ENCODE assay signal across 8 cellular contexts in the genomic region with DNA sequence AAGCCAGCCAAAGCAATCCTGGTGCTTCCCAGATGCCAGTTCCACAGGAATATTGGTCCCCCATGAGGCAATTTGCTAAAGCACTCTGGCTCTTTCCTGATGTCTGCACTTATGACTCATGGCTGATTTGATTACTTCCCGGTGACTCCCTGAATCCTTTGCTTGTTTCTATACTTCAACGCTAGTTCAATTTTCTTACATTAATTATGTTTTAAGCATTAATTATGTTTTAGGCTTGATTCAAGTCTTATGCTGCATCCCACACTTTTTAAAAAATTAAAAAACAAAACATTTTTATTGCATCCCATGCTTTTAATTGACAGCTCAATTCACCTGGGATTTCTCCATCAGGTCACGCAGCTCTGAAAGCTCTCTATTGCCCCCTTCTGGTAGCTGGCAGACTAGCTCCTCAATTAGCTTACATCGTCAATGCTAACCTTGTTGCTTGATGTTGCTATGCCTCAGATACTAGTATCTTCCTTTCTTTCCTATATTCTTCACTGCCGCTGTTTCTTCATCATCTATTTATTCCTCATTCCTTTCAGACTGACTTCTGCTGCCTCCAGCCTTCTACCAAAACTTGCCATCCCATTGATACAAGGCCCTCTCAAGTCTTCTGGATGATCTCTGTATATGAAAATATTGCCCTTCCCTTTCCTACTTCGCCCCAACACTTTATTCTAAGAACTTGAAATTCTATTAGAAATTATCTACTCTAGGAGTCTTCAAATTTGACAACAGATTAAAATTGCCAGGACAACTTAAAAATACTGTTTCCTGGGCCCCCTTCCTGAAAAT. TPM values are rescaled to one million over a fixed set of nuclear protein-coding genes. Genes with fewer than 3 reads are reported as not detected.
DNase-seq lines count a peak whose midpoint lies in the region; ATAC-seq and TF ChIP-seq lines count a peak whose summit lies in the region.

No MANE protein-coding gene starts in this region.

- TF ChIP-seq CTCF in AG09319 (IDR thresholded peaks at IDR 0.05; ENCODE audit: low read depth, low read length): peak; percentile 97

- H3K4me1 Mint-ChIP-seq in naive B cell: no peaks in the 10 kb centered on the region

- H3K27ac Mint-ChIP-seq in naive B cell: no peak overlapping the region

- DNase-seq in AG09319 (ENCODE audit: extremely low read depth, low read depth): peak; percentile 34
- peak; percentile 95 for DNase-seq in NCI-H69 (lab: John Stamatoyannopoulos, UW)
- DNase-seq in activated CD8-positive, alpha-beta memory T cell treated with anti-CD3 and anti-CD28 coated beads for 4 hours (ENCODE audit: low read depth in 2 of 2): peak; percentile 24 to 36
- DNase-seq in epidermal melanocyte (ENCODE audit: insufficient read length, low spot score): peak; percentile 59
- peak; percentile 44 for DNase-seq in naive B cell
- DNase-seq in stimulated activated naive CD4-positive, alpha-beta T cell (lab: John Stamatoyannopoulos, UW): peak; percentile 3 to 75 (median 42)

- no peak overlapping the region for H3K4me3 Mint-ChIP-seq in naive B cell

- ATAC-seq in GM18861 (IDR thresholded peaks at IDR 0.05; ENCODE audit: unreplicated experiment) (peak; percentile 60), HG03460 (IDR thresholded peaks at IDR 0.05; ENCODE audit: unreplicated experiment) (peak; percentile 63), naive B cell (ENCODE audit: low read depth in 2 of 2) (peak; percentile 67 to 68)

- H3K27me3 Mint-ChIP-seq in naive B cell: peaks cover 3 to 5% (median 4%) of the 10 kb centered on the region in 3 donors

- H3K9me3 Mint-ChIP-seq in naive B cell: no peaks in the 10 kb centered on the region

- H3K36me3 Mint-ChIP-seq in naive B cell: no peaks in the 10 kb centered on the region

RNA-seq across cellular contexts. Expression of gene TSHR, which starts 32.0 kb away (rescaled TPM):
- polyA plus RNA-seq in naive B cell (ENCODE audit: low read depth in 6 of 6): not detected

RNA-seq across cellular contexts. Expression of gene CEP128, which starts 45.9 kb away (rescaled TPM):
- 1 to 10 TPM; 1.5 to 5.1 (median 2.7) TPM for polyA plus RNA-seq in naive B cell (ENCODE audit: low read depth in 6 of 6)

Comparison
In these comparisons a context has a peak if more than half of its experiments do, and no peak if none do; other contexts are left out.
1. Peak in every context shown above with its lines: DNase-seq and ATAC-seq.
2. DNase-seq: peak in every context shown above with its lines; median percentile 95 in NCI-H69; 59 in epidermal melanocyte; 44 in naive B cell; 42 in stimulated activated naive CD4-positive, alpha-beta T cell; 34 in AG09319; 30 in activated CD8-positive, alpha-beta memory T cell treated with anti-CD3 and anti-CD28 coated beads for 4 hours.